ENCODE assay signal across 14 cellular contexts in genomic region chr12:95004610-95005009, GRCh38. TPM values are rescaled to one million over a fixed set of nuclear protein-coding genes. Genes with fewer than 3 reads are reported as not detected.
DNase-seq lines count a peak whose midpoint lies in the region; ATAC-seq and TF ChIP-seq lines count a peak whose summit lies in the region.
"Had no signal": no experiment of that assay in that cellular context is flagged by ENCODE, and none has a peak within 500 bp of the region (broad histone marks: within the 10 kb centered on the region; RNA-seq: fewer than 3 reads in every experiment).

No MANE protein-coding gene starts in this region.

- no peak for ATAC-seq in CD4-positive, alpha-beta T cell (ENCODE audit: poor library complexity)
- no peak for ATAC-seq in activated naive CD4-positive, alpha-beta T cell treated with anti-CD3 and anti-CD28 coated beads, Interleukin-2, amount 50 U/mL, for 72 hours
- no peak for ATAC-seq in HG03521 (IDR thresholded peaks at IDR 0.05; ENCODE audit: unreplicated experiment)
- ATAC-seq: upper lobe of right lung had no signal

- POLR2A ChIA-PET in CD4-positive, alpha-beta T cell (lab: Charles Lee), result interaction anchor here (0.6 to 5.2 kb wide), 4 partner anchors 10 to 23 kb away, joined by 3 to 51 read pairs (median 9); no protein-coding TSS in a partner anchor

- CTCF ChIA-PET in CD4-positive, alpha-beta T cell (lab: Charles Lee), result interaction anchor here (1.3 to 2.6 kb wide), 3 partner anchors 21 to 213 kb away, joined by 3 to 10 read pairs (median 6); partner anchors contain the start of genes FGD6, NR2C1 and VEZT

- no peak for TF ChIP-seq CTCF in CD4-positive, alpha-beta T cell (IDR thresholded peaks at IDR 0.05)
- no peak for TF ChIP-seq CTCF in mesothelial cell of epicardium (IDR thresholded peaks at IDR 0.05; ENCODE audit: unreplicated experiment)

- peak overlapping the region; percentile 87 for H3K27ac Mint-ChIP-seq in CD4-positive, alpha-beta T cell
- peak overlapping the region; percentile 25 to 92 for H3K27ac Mint-ChIP-seq in activated naive CD4-positive, alpha-beta T cell treated with anti-CD3 and anti-CD28 coated beads, Interleukin-2, amount 50 U/mL, for 72 hours
- peak overlapping the region; percentile 47 for H3K27ac Mint-ChIP-seq in mesothelial cell of epicardium

- intact Hi-C loops in CD4-positive, alpha-beta T cell (cut with DNase I, micrococcal nuclease), result loop anchor here (5.0 to 10.0 kb wide), 9 partner anchors 68 to 1430 kb away; partner anchors contain the start of genes AMDHD1 (in 1 of the 2), CCDC38 (in 1 of the 2), CRADD (in 1 of the 2) and FGD6 (in 1 of the 2)

- H3K27me3 Mint-ChIP-seq in CD4-positive, alpha-beta T cell, result no peaks in the 10 kb centered on the region
- no peaks in the 10 kb centered on the region for H3K27me3 Mint-ChIP-seq in mesothelial cell of epicardium (ENCODE audit: low read depth)

- H3K4me1 Mint-ChIP-seq in CD4-positive, alpha-beta T cell (ENCODE audit: low read depth), result peaks cover 43% of the 10 kb centered on the region
- H3K4me1 Mint-ChIP-seq in mesothelial cell of epicardium, result peaks cover 9% of the 10 kb centered on the region

- H3K4me3 Mint-ChIP-seq in CD4-positive, alpha-beta T cell, result peak overlapping the region; percentile 96
- H3K4me3 Mint-ChIP-seq in mesothelial cell of epicardium, result peak overlapping the region; percentile 51

- DNase-seq in CD4-positive, alpha-beta T cell, result no peak
- no peak for DNase-seq in activated naive CD4-positive, alpha-beta T cell treated with anti-CD3 and anti-CD28 coated beads, Interleukin-2, amount 50 U/mL, for 72 hours (ENCODE audit: low spot score in 2 of 2)
- DNase-seq in mesothelial cell of epicardium (ENCODE audit: low spot score in 2 of 2, unreplicated experiment in 2 of 2), result no peak
- DNase-seq in activated CD4-positive, CD25-positive, alpha-beta regulatory T cell treated with anti-CD3 and anti-CD28 coated beads, Interleukin-2, amount 50 U/mL, for 72 hours, result no peak
- DNase-seq in caudate nucleus (lab: John Stamatoyannopoulos, UW), result no peak
- no peak for DNase-seq in GM19240 (ENCODE audit: insufficient read length, low spot score)
- DNase-seq: activated gamma-delta T cell; islet precursor cell; NCI-H510A; nucleus accumbens; stimulated activated CD4-positive, alpha-beta T cell treated with anti-CD3 and anti-CD28 coated beads, Interleukin-4, amount 100 ng/mL, for 4 hours; upper lobe of right lung had no signal

- TF ChIP-seq EP300 in Ishikawa (IDR thresholded peaks at IDR 0.05; ENCODE audit: borderline replicate concordance), result no peak

- no peaks in the 10 kb centered on the region for H3K27me3 ChIP-seq in CD4-positive, alpha-beta T cell (ENCODE audit: control insufficient read depth, insufficient read depth, low read length)
- H3K27me3 ChIP-seq: upper lobe of right lung had no signal

- TF ChIP-seq RAD21 in Ishikawa (IDR thresholded peaks at IDR 0.05; ENCODE audit: low read depth), result no peak

- H3K36me3 Mint-ChIP-seq in CD4-positive, alpha-beta T cell (ENCODE audit: low read depth), result peaks cover 48% of the 10 kb centered on the region
- peaks cover 32 to 34% of the 10 kb centered on the region in 2 donors for H3K36me3 Mint-ChIP-seq in activated naive CD4-positive, alpha-beta T cell treated with anti-CD3 and anti-CD28 coated beads, Interleukin-2, amount 50 U/mL, for 72 hours
- H3K36me3 Mint-ChIP-seq in mesothelial cell of epicardium, result peaks cover 10% of the 10 kb centered on the region

- peaks cover 35% of the 10 kb centered on the region for H3K9me3 ChIP-seq in CD4-positive, alpha-beta T cell (ENCODE audit: control insufficient read depth, low read length)

- peaks cover 6% of the 10 kb centered on the region for H3K9me3 Mint-ChIP-seq in CD4-positive, alpha-beta T cell
- H3K9me3 Mint-ChIP-seq in activated naive CD4-positive, alpha-beta T cell treated with anti-CD3 and anti-CD28 coated beads, Interleukin-2, amount 50 U/mL, for 72 hours, result peaks cover 8 to 18% of the 10 kb centered on the region in 2 donors
- peaks cover 18% of the 10 kb centered on the region for H3K9me3 Mint-ChIP-seq in mesothelial cell of epicardium

- no peak overlapping the region for H3K27ac ChIP-seq in CD4-positive, alpha-beta T cell (ENCODE audit: low read depth, low read length)
- H3K27ac ChIP-seq in caudate nucleus (ENCODE audit: low read depth, low read length), result no peak overlapping the region

TF ChIP-seq in Ishikawa, 13 proteins besides CTCF, POLR2A, EP300 and RAD21:
- TF ChIP-seq TCF12 (IDR thresholded peaks at IDR 0.05; ENCODE audit: low read depth) (no peak), CEBPB (IDR thresholded peaks at IDR 0.05) (peak; percentile 50), FOXM1 (IDR thresholded peaks at IDR 0.05; ENCODE audit: borderline replicate concordance, low read depth) (no peak)

RNA-seq across cellular contexts. Expression of gene NDUFA12, which starts 1.1 kb away (rescaled TPM):
- 10 to 100 TPM; 43.3 to 43.7 TPM for total RNA-seq in CD4-positive, alpha-beta T cell
- total RNA-seq in activated naive CD4-positive, alpha-beta T cell treated with anti-CD3 and anti-CD28 coated beads, Interleukin-2, amount 50 U/mL, for 72 hours, result 100 to 1,000 TPM; 138 to 141 TPM
- 63.4 to 74.0 TPM (median 71.0 TPM) in 3 replicates for total RNA-seq in mesothelial cell of epicardium
